ENCODE assay signal across 13 cellular contexts in genomic region chr12:105775351-105775750, GRCh38.
DNase-seq lines count a peak whose midpoint lies in the region; ATAC-seq, FAIRE-seq and TF ChIP-seq lines count a peak whose summit lies in the region.
"Had no signal": no experiment of that assay in that cellular context is flagged by ENCODE, and none has a peak within 500 bp of the region (broad histone marks: within the 10 kb centered on the region; RNA-seq: fewer than 3 reads in every experiment).

No MANE protein-coding gene starts in this region.

- H3K79me2 ChIP-seq in HepG2 (ENCODE audit: insufficient read depth, low read length), result no peaks in the 10 kb centered on the region

- DNase-seq in HepG2 (ENCODE audit: low spot score), result no peak
- peak; percentile 61 for DNase-seq in amniotic epithelial cell (ENCODE audit: low read depth)
- DNase-seq in left ventricle myocardium superior, result no peak
- no peak for DNase-seq in transverse colon
- no peak for DNase-seq in NCI-H2171 (lab: John Stamatoyannopoulos, UW)
- DNase-seq in activated CD4-positive, alpha-beta memory T cell treated with anti-CD3 and anti-CD28 coated beads, Interleukin-2, amount 10 ng/mL, durations not matched to agents 7 days and 5 days, result no peak
- DNase-seq: activated CD8-positive, alpha-beta memory T cell treated with anti-CD3 and anti-CD28 coated beads for 24 hours; adrenal gland; stimulated activated naive CD4-positive, alpha-beta T cell treated with Interleukin-2 at 50 U/mL for 16 hours had no signal

- POLR2A ChIA-PET in HepG2 (lab: Yijun Ruan, JAX), result no interaction called here
- POLR2A ChIA-PET in activated CD4-positive, alpha-beta memory T cell treated with anti-CD3 and anti-CD28 coated beads, Interleukin-2, amount 10 ng/mL, durations not matched to agents 7 days and 5 days (lab: Charles Lee), result no interaction called here

- no peaks in the 10 kb centered on the region for H3K27me3 ChIP-seq in liver (ENCODE audit: control insufficient read depth in 4 of 4, insufficient read depth in 4 of 4, low read length in 3 of 4)
- no peaks in the 10 kb centered on the region for H3K27me3 ChIP-seq in HepG2 (ENCODE audit: control insufficient read depth in 1 of 2, insufficient read depth in 2 of 2, low read length in 2 of 2)
- H3K27me3 ChIP-seq in transverse colon, result no peaks in the 10 kb centered on the region
- H3K27me3 ChIP-seq: adrenal gland had no signal

- H3K9me3 ChIP-seq in liver (ENCODE audit: control insufficient read depth in 4 of 4, low read length in 3 of 4) (no peaks in the 10 kb centered on the region), HepG2 (ENCODE audit: low read length) (no peaks in the 10 kb centered on the region), transverse colon (no peaks in the 10 kb centered on the region)
- H3K9me3 ChIP-seq: adrenal gland had no signal

- H3K36me3 ChIP-seq in liver (ENCODE audit: control insufficient read depth in 4 of 4, insufficient read depth in 3 of 4, low read depth in 1 of 4, low read length in 3 of 4), result no peaks in the 10 kb centered on the region
- H3K36me3 ChIP-seq in HepG2 (replicated peaks in 1 of 2; ENCODE audit: control insufficient read depth in 1 of 2, insufficient read depth in 2 of 2, low read length in 2 of 2), result no peaks in the 10 kb centered on the region
- H3K36me3 ChIP-seq in transverse colon, result no peaks in the 10 kb centered on the region
- H3K36me3 ChIP-seq: adrenal gland had no signal

- TF ChIP-seq CTCF in liver (IDR thresholded peaks at IDR 0.05; ENCODE audit: low read depth, low read length, missing input control) (peak; percentile 10), HepG2 (CRISPR knock-in tag; IDR thresholded peaks at IDR 0.05) (no peak), transverse colon (IDR thresholded peaks at IDR 0.05) (no peak)

- no peak overlapping the region for H3K27ac ChIP-seq in liver (ENCODE audit: low read depth in 1 of 2, low read length in 2 of 2)
- no peak overlapping the region for H3K27ac ChIP-seq in HepG2 (ENCODE audit: extremely low read length, insufficient read depth, low read length)
- no peak overlapping the region for H3K27ac ChIP-seq in transverse colon
- H3K27ac ChIP-seq: adrenal gland had no signal

- H3K27me3 Mint-ChIP-seq in activated CD4-positive, alpha-beta memory T cell treated with anti-CD3 and anti-CD28 coated beads, Interleukin-2, amount 10 ng/mL, durations not matched to agents 7 days and 5 days, result no peaks in the 10 kb centered on the region
- H3K27me3 Mint-ChIP-seq: B cell had no signal

- H4K20me1 ChIP-seq in HepG2 (ENCODE audit: insufficient read depth, low read length), result no peaks in the 10 kb centered on the region

- TF ChIP-seq EP300 in HepG2 (IDR thresholded peaks at IDR 0.05; ENCODE audit: low read depth in 2 of 2, low read length in 2 of 2), result no peak
- TF ChIP-seq EP300 in HepG2 (CRISPR knock-in tag; IDR thresholded peaks at IDR 0.05; ENCODE audit: borderline replicate concordance), result no peak
- no peak for TF ChIP-seq EP300 in transverse colon (IDR thresholded peaks at IDR 0.05; ENCODE audit: low read depth)

- H3K4me3 ChIP-seq in liver (ENCODE audit: low read depth in 1 of 3, low read length in 3 of 3) (no peak overlapping the region), HepG2 (replicated peaks in 1 of 3; ENCODE audit: insufficient read depth in 1 of 3, low read depth in 2 of 3, low read length in 3 of 3) (no peak overlapping the region), transverse colon (no peak overlapping the region)
- H3K4me3 ChIP-seq: adrenal gland had no signal

- H2AFZ ChIP-seq in HepG2 (ENCODE audit: low read length), result no peak overlapping the region

- H3K4me1 Mint-ChIP-seq in activated CD4-positive, alpha-beta memory T cell treated with anti-CD3 and anti-CD28 coated beads, Interleukin-2, amount 10 ng/mL, durations not matched to agents 7 days and 5 days, result no peaks in the 10 kb centered on the region
- H3K4me1 Mint-ChIP-seq: B cell had no signal

- TF ChIP-seq POLR2A in HepG2 (IDR thresholded peaks at IDR 0.05; ENCODE audit: insufficient read depth in 1 of 2, low read depth in 2 of 2, low read length in 2 of 2), result no peak
- no peak for TF ChIP-seq POLR2A in transverse colon (IDR thresholded peaks at IDR 0.05)

- no peak overlapping the region for H3K9ac ChIP-seq in liver (ENCODE audit: low read depth in 1 of 2, low read length in 2 of 2)
- H3K9ac ChIP-seq in HepG2 (ENCODE audit: insufficient read depth, low read depth, low read length), result no peak overlapping the region

- CTCF ChIA-PET in HepG2 (lab: Yijun Ruan, JAX; ENCODE audit: low intra/inter-chr PET ratio, low total read pairs), result no interaction called here
- CTCF ChIA-PET in activated CD4-positive, alpha-beta memory T cell treated with anti-CD3 and anti-CD28 coated beads, Interleukin-2, amount 10 ng/mL, durations not matched to agents 7 days and 5 days (lab: Charles Lee), result no interaction called here

- peaks cover 3% of the 10 kb centered on the region for H3K9me3 Mint-ChIP-seq in activated CD4-positive, alpha-beta memory T cell treated with anti-CD3 and anti-CD28 coated beads, Interleukin-2, amount 10 ng/mL, durations not matched to agents 7 days and 5 days

- no peak overlapping the region for H3K4me2 ChIP-seq in HepG2 (ENCODE audit: low read depth, low read length)

- no peak overlapping the region for H3K4me3 Mint-ChIP-seq in activated CD4-positive, alpha-beta memory T cell treated with anti-CD3 and anti-CD28 coated beads, Interleukin-2, amount 10 ng/mL, durations not matched to agents 7 days and 5 days
- H3K4me3 Mint-ChIP-seq: B cell had no signal

- H3K4me1 ChIP-seq in liver (ENCODE audit: control insufficient read depth in 4 of 4, insufficient read depth in 4 of 4, low read length in 3 of 4), result no peaks in the 10 kb centered on the region
- H3K4me1 ChIP-seq in HepG2 (ENCODE audit: insufficient read depth, low read length), result no peaks in the 10 kb centered on the region
- H3K4me1 ChIP-seq in transverse colon, result peaks cover 0 to 3% (median 0%) of the 10 kb centered on the region in 4 donors

- no peak for ATAC-seq in HepG2
- ATAC-seq in left ventricle myocardium superior, result peak; percentile 57
- ATAC-seq in GM18502 (IDR thresholded peaks at IDR 0.05; ENCODE audit: poor library complexity, unreplicated experiment), result no peak

- H3K27ac Mint-ChIP-seq in activated CD4-positive, alpha-beta memory T cell treated with anti-CD3 and anti-CD28 coated beads, Interleukin-2, amount 10 ng/mL, durations not matched to agents 7 days and 5 days, result no peak overlapping the region
- H3K27ac Mint-ChIP-seq: B cell had no signal

- WGBS in liver, result 76% methylated on average over 3 of the region's 3 CpGs
- WGBS in HepG2 (ENCODE audit: low lambda C conversion rate), result 68% methylated on average over 3 of the region's 3 CpGs
- 82% methylated on average over 3 of the region's 3 CpGs; no CpG with 5 or more reads in 1 of the 2 donors for WGBS in transverse colon (ENCODE audit: low coverage in 1 of 2), 2 donors

- intact Hi-C loops in HepG2 (cut with micrococcal nuclease; ENCODE audit: unreplicated experiment) (no loop called here), left ventricle myocardium superior (cut with micrococcal nuclease) (no loop called here), transverse colon (cut with DNase I; ENCODE audit: low total_unique reads) (no loop called here)

- no TSS peak for BruUV-seq in HepG2 (replicated peaks; lab: Mats Ljungman, UMichigan)

- in situ Hi-C loops in HepG2 (cut with HindIII; ENCODE audit: extremely low pct_ligation_motif_present, low pct_unique_long_range_greater_than_20kb) (no loop called here), transverse colon (cut with MboI; ENCODE audit: low pct_ligation_motif_present in 1 of 4, low pct_unique_long_range_greater_than_20kb in 1 of 4, low sequenced_read_pairs in 3 of 4) (no loop called here)

- FAIRE-seq in HepG2 (lab: Jason Lieb, UNC), result no peak
- FAIRE-seq: endometrium had no signal

- TF ChIP-seq RAD21 in liver (IDR thresholded peaks at IDR 0.05), result peak; percentile 53 to 65
- no peak for TF ChIP-seq RAD21 in HepG2 (CRISPR knock-in tag; IDR thresholded peaks at IDR 0.05)

- H3K36me3 Mint-ChIP-seq in activated CD4-positive, alpha-beta memory T cell treated with anti-CD3 and anti-CD28 coated beads, Interleukin-2, amount 10 ng/mL, durations not matched to agents 7 days and 5 days (ENCODE audit: low read depth), result no peaks in the 10 kb centered on the region

TF ChIP-seq in liver, 16 proteins besides CTCF, POLR2A, EP300 and RAD21:
- TF ChIP-seq HNF4G (IDR thresholded peaks at IDR 0.05), result no peak

TF ChIP-seq in HepG2, 621 proteins besides CTCF, POLR2A, EP300 and RAD21 (continues in another document):
- TF ChIP-seq ZNF160 (CRISPR knock-in tag; IDR thresholded peaks at IDR 0.05) (no peak), SCMH1 (CRISPR knock-in tag; IDR thresholded peaks at IDR 0.05; ENCODE audit: borderline replicate concordance) (no peak)
